ENCODE assay signal across 22 cellular contexts in genomic region chr9:126036881-126037291, GRCh38.
"Had no signal": no experiment of that assay in that cellular context is flagged by ENCODE, and none has a peak within 500 bp of the region (broad histone marks: within the 10 kb centered on the region; RNA-seq: fewer than 3 reads in every experiment).

No MANE protein-coding gene starts in this region.

- ATAC-seq: activated CD8-positive, alpha-beta T cell treated with anti-CD3 and anti-CD28 coated beads, Interleukin-2, amount 10 ng/mL, durations not matched to agents 7 days and 5 days; gastroesophageal sphincter; left lobe of liver; SK-N-SH treated with all-trans-retinoic acid at 6 μM for 48 hours; stimulated activated memory B cell treated with anti-CD40 and anti-IgM and Interleukin-4, amounts not matched to agents 10 μg/mL and 1 μg/mL and 100 μg/mL, for 72 hours; T-cell had no signal

- H3K4me3 Mint-ChIP-seq: activated B cell treated with CpG ODN at 0.5 μM for 24 hours; activated CD4-positive, alpha-beta T cell treated with anti-CD3 and anti-CD28 coated beads, Interleukin-2, amount 10 ng/mL, durations not matched to agents 24 days and 14 days; activated CD8-positive, alpha-beta T cell treated with anti-CD3 and anti-CD28 coated beads, Interleukin-2, amount 10 ng/mL, durations not matched to agents 7 days and 5 days; activated naive CD8-positive, alpha-beta T cell treated with anti-CD3 and anti-CD28 coated beads, Interleukin-2, amount 10 ng/mL, durations not matched to agents 7 days and 5 days; activated T-cell treated with anti-CD3 and anti-CD28 coated beads, Interleukin-2, amount 50 U/mL, for 24 hours; brain; central memory CD8-positive, alpha-beta T cell; immature natural killer cell; stimulated activated memory B cell treated with anti-CD40 and anti-IgM and Interleukin-4, amounts not matched to agents 10 μg/mL and 1 μg/mL and 100 μg/mL, for 72 hours; T-cell had no signal

- H3K36me3 ChIP-seq: gastroesophageal sphincter, prostate gland, right atrium auricular region had no signal

- H3K36me3 Mint-ChIP-seq: activated naive CD8-positive, alpha-beta T cell treated with anti-CD3 and anti-CD28 coated beads, Interleukin-2, amount 10 ng/mL, durations not matched to agents 7 days and 5 days; brain; immature natural killer cell; stimulated activated memory B cell treated with anti-CD40 and anti-IgM and Interleukin-4, amounts not matched to agents 10 μg/mL and 1 μg/mL and 100 μg/mL, for 72 hours; T-cell had no signal

- H3K4me1 Mint-ChIP-seq: activated B cell treated with CpG ODN at 0.5 μM for 24 hours; activated CD4-positive, alpha-beta T cell treated with anti-CD3 and anti-CD28 coated beads, Interleukin-2, amount 10 ng/mL, durations not matched to agents 24 days and 14 days; activated naive CD8-positive, alpha-beta T cell treated with anti-CD3 and anti-CD28 coated beads, Interleukin-2, amount 10 ng/mL, durations not matched to agents 7 days and 5 days; central memory CD8-positive, alpha-beta T cell; immature natural killer cell; stimulated activated memory B cell treated with anti-CD40 and anti-IgM and Interleukin-4, amounts not matched to agents 10 μg/mL and 1 μg/mL and 100 μg/mL, for 72 hours; T-cell had no signal

- DNase-seq: activated B cell treated with CpG ODN at 0.5 μM for 24 hours; activated CD4-positive, alpha-beta T cell treated with anti-CD3 and anti-CD28 coated beads, Interleukin-2, amount 10 ng/mL, durations not matched to agents 24 days and 14 days; activated CD8-positive, alpha-beta T cell treated with anti-CD3 and anti-CD28 coated beads, Interleukin-2, amount 10 ng/mL, durations not matched to agents 7 days and 5 days; activated naive CD4-positive, alpha-beta T cell treated with Interleukin-2 at 50 U/mL for 16 hours; activated naive CD8-positive, alpha-beta T cell treated with anti-CD3 and anti-CD28 coated beads, Interleukin-2, amount 10 ng/mL, durations not matched to agents 7 days and 5 days; activated T-cell treated with anti-CD3 and anti-CD28 coated beads, Interleukin-2, amount 50 U/mL, for 24 hours; effector CD4-positive, alpha-beta T cell; immature natural killer cell; small intestine; stimulated activated CD4-positive, alpha-beta T cell treated with anti-CD3 and anti-CD28 coated beads, Interleukin-4, amount 100 ng/mL, for 1 hour; T-cell; testis had no signal

- H3K4me3 ChIP-seq: gastroesophageal sphincter, lung, prostate gland, right atrium auricular region, testis had no signal

- H3K27ac ChIP-seq: gastroesophageal sphincter, prostate gland, right atrium auricular region, testis had no signal

- H3K27me3 ChIP-seq: right atrium auricular region, testis had no signal

- H3K9me3 Mint-ChIP-seq: activated CD4-positive, alpha-beta T cell treated with anti-CD3 and anti-CD28 coated beads, Interleukin-2, amount 10 ng/mL, durations not matched to agents 24 days and 14 days; activated naive CD8-positive, alpha-beta T cell treated with anti-CD3 and anti-CD28 coated beads, Interleukin-2, amount 10 ng/mL, durations not matched to agents 7 days and 5 days; activated T-helper 2 cell treated with anti-CD3 and anti-CD28 coated beads, Interferon-gamma antibody, Interleukin-2, Interleukin-4, amounts not matched to agents 10 μg/mL and 5 μg/mL and 100 μg/mL, durations not matched to agents 14 hours and 24 hours and 36 hours; immature natural killer cell had no signal

- H3K9me3 ChIP-seq: prostate gland, testis had no signal

- H3K4me1 ChIP-seq: gastroesophageal sphincter, prostate gland, right atrium auricular region, testis had no signal

- H3K27ac Mint-ChIP-seq: activated B cell treated with CpG ODN at 0.5 μM for 24 hours; activated CD4-positive, alpha-beta T cell treated with anti-CD3 and anti-CD28 coated beads, Interleukin-2, amount 10 ng/mL, durations not matched to agents 24 days and 14 days; activated CD8-positive, alpha-beta T cell treated with anti-CD3 and anti-CD28 coated beads, Interleukin-2, amount 10 ng/mL, durations not matched to agents 7 days and 5 days; activated naive CD8-positive, alpha-beta T cell treated with anti-CD3 and anti-CD28 coated beads, Interleukin-2, amount 10 ng/mL, durations not matched to agents 7 days and 5 days; activated T-cell treated with anti-CD3 and anti-CD28 coated beads, Interleukin-2, amount 50 U/mL, for 24 hours; activated T-helper 2 cell treated with anti-CD3 and anti-CD28 coated beads, Interferon-gamma antibody, Interleukin-2, Interleukin-4, amounts not matched to agents 10 μg/mL and 5 μg/mL and 100 μg/mL, durations not matched to agents 14 hours and 24 hours and 36 hours; immature natural killer cell; stimulated activated memory B cell treated with anti-CD40 and anti-IgM and Interleukin-4, amounts not matched to agents 10 μg/mL and 1 μg/mL and 100 μg/mL, for 72 hours; T-cell had no signal
